Comparison of ENCODE assay signal across 26 cellular contexts in the genomic region with DNA sequence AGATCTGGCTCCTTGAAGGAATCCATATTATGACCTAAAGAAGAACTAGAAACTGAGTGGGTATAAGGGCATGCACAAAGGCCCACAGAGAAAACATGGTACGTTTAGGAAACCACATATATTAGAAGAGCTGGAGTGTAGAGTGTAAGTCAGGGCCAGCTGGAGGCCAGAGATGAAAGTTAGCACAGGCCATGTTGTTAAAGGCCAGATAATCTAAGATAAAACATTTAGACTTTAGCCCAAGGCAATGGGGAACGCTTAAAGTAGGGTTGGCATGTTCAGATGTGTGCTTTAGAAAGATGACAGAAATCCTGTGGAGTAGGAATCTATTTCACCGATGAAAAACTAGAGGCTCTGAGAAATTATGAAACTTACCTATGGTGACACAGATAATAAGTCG.
"Had no signal": no experiment of that assay in that cellular context is flagged by ENCODE, and none has a peak within 500 bp of the region (broad histone marks: within the 10 kb centered on the region; RNA-seq: fewer than 3 reads in every experiment).

No MANE protein-coding gene starts in this region.

- H3K36me3 ChIP-seq: stomach, suprapubic skin, thoracic aorta, thyroid gland, tibial artery, tibial nerve, transverse colon, upper lobe of left lung, upper lobe of right lung, uterus, vagina had no signal

- DNase-seq: stimulated activated CD4-positive, alpha-beta T cell treated with anti-CD3 and anti-CD28 coated beads, Interleukin-1b, Interleukin-23, amount 100 ng/mL, for 48 hours; stimulated activated CD4-positive, alpha-beta T cell treated with anti-CD3 and anti-CD28 coated beads, Interleukin-2, amount 100 ng/mL, for 24 hours; stimulated activated CD4-positive, alpha-beta T cell treated with anti-CD3 and anti-CD28 coated beads, Interleukin-2, amount 100 ng/mL, for 48 hours; stimulated activated CD4-positive, alpha-beta T cell treated with anti-CD3 and anti-CD28 coated beads, Interleukin-4, amount 100 ng/mL, for 1 hour; stimulated activated CD4-positive, alpha-beta T cell treated with anti-CD3 and anti-CD28 coated beads, Interleukin-4, amount 100 ng/mL, for 24 hours; stimulated activated CD4-positive, alpha-beta T cell treated with anti-CD3 and anti-CD28 coated beads, Interleukin-4, amount 100 ng/mL, for 4 hours; stimulated activated CD8-positive, alpha-beta memory T cell treated with anti-CD3 and anti-CD28 coated beads, Interleukin-4, amount 100 ng/mL, for 48 hours; stimulated activated naive B cell treated with anti-CD40 and anti-IgM and Interleukin-4, amounts not matched to agents 10 μg/mL and 1 μg/mL and 100 μg/mL, for 72 hours; stimulated activated naive CD4-positive, alpha-beta T cell treated with Interleukin-2 at 50 U/mL for 16 hours; stimulated activated naive CD8-positive, alpha-beta T cell treated with anti-CD3 and anti-CD28 coated beads, Interleukin-15, amount 100 ng/mL, for 72 hours; stimulated activated naive CD8-positive, alpha-beta T cell treated with anti-CD3 and anti-CD28 coated beads, Interleukin-15, Interleukin-2, amounts not matched to agents 100 U/mL and 50 U/mL, for 24 hours; stomach; substantia nigra; testis; thyroid gland; tibial artery; transverse colon; upper lobe of left lung; upper lobe of right lung; uterus had no signal

- ATAC-seq: stimulated activated effector memory CD8-positive, alpha-beta T cell treated with anti-CD3 and anti-CD28 coated beads, Interleukin-12 subunit alpha, Interleukin-12 subunit beta, amount 100 ng/mL, for 72 hours; stimulated activated memory B cell treated with anti-CD40 and anti-IgM and Interleukin-4, amounts not matched to agents 10 μg/mL and 1 μg/mL and 100 μg/mL, for 72 hours; stimulated activated naive B cell treated with anti-CD40 and anti-IgM and Interleukin-4, amounts not matched to agents 10 μg/mL and 1 μg/mL and 100 μg/mL, for 72 hours; stimulated activated naive CD8-positive, alpha-beta T cell treated with anti-CD3 and anti-CD28 coated beads, Interleukin-15, amount 100 ng/mL, for 72 hours; stimulated activated naive CD8-positive, alpha-beta T cell treated with anti-CD3 and anti-CD28 coated beads, Interleukin-15, Interleukin-2, amounts not matched to agents 100 U/mL and 50 U/mL, for 24 hours; upper lobe of right lung had no signal

- H3K9me3 ChIP-seq: stomach, suprapubic skin, testis, thoracic aorta, thyroid gland, tibial artery, tibial nerve, transverse colon, upper lobe of left lung, upper lobe of right lung, uterus, vagina had no signal

- H3K27ac ChIP-seq: stomach, suprapubic skin, testis, thoracic aorta, thyroid gland, tibial artery, tibial nerve, transverse colon, upper lobe of left lung, upper lobe of right lung, uterus, vagina had no signal

- H3K4me1 ChIP-seq: stomach, suprapubic skin, testis, thyroid gland, tibial artery, tibial nerve, transverse colon, upper lobe of left lung, upper lobe of right lung, uterus, vagina had no signal

- H3K27me3 ChIP-seq: stomach, suprapubic skin, testis, thyroid gland, tibial artery, tibial nerve, transverse colon, upper lobe of left lung, upper lobe of right lung, uterus, vagina had no signal

- H3K4me3 ChIP-seq: stomach, suprapubic skin, testis, thoracic aorta, thyroid gland, tibial artery, tibial nerve, transverse colon, upper lobe of left lung, upper lobe of right lung, uterus, vagina had no signal
